ENCODE assay signal across 24 cellular contexts in the genomic region with DNA sequence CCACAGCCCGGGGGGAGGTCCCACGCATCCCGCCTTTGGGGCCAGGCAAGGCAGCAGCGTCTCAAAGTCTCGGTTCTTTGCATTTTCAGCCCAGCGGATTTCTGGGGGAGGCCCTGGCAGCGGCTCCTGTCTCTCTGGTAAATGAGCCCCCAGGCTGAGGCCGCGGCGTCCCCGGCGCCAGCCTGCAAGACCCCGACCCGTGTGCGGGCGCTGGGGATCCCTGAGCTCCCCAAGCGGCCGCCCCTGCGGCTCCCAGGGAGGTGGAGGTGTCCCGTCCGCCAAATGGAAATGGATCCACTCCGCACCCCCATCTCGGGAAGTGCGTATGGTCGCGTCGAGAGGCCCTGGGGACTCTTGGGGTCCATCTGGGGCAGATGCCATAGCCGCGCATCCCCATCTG. TPM values are rescaled to one million over a fixed set of nuclear protein-coding genes. Genes with fewer than 3 reads are reported as not detected.
"Had no signal": no experiment of that assay in that cellular context is flagged by ENCODE, and none has a peak within 500 bp of the region (broad histone marks: within the 10 kb centered on the region; RNA-seq: fewer than 3 reads in every experiment).

No MANE protein-coding gene starts in this region.

- H3K36me3 ChIP-seq: pancreas, right lobe of liver, thyroid gland, uterus had no signal

- H3K27ac ChIP-seq: coronary artery, foreskin keratinocyte, psoas muscle, right lobe of liver, suprapubic skin had no signal

- H3K4me1 ChIP-seq: foreskin keratinocyte, psoas muscle, right lobe of liver had no signal

- H3K36me3 Mint-ChIP-seq: natural killer cell; stimulated activated effector memory CD8-positive, alpha-beta T cell treated with anti-CD3 and anti-CD28 coated beads, Interleukin-12 subunit alpha, Interleukin-12 subunit beta, amount 100 ng/mL, for 72 hours; type B pancreatic cell had no signal

- H3K27me3 ChIP-seq: pancreas, right lobe of liver, suprapubic skin, thyroid gland, uterus had no signal

- H3K9me3 Mint-ChIP-seq: endodermal cell; natural killer cell; stimulated activated effector memory CD8-positive, alpha-beta T cell treated with anti-CD3 and anti-CD28 coated beads, Interleukin-12 subunit alpha, Interleukin-12 subunit beta, amount 100 ng/mL, for 72 hours; type B pancreatic cell had no signal

- ATAC-seq: natural killer cell; stimulated activated effector memory CD8-positive, alpha-beta T cell treated with anti-CD3 and anti-CD28 coated beads, Interleukin-12 subunit alpha, Interleukin-12 subunit beta, amount 100 ng/mL, for 72 hours; stimulated activated naive CD8-positive, alpha-beta T cell treated with anti-CD3 and anti-CD28 coated beads, Interleukin-15, Interleukin-2, amounts not matched to agents 100 U/mL and 50 U/mL, for 24 hours had no signal

- H3K4me3 Mint-ChIP-seq: endodermal cell; natural killer cell; stimulated activated effector memory CD8-positive, alpha-beta T cell treated with anti-CD3 and anti-CD28 coated beads, Interleukin-12 subunit alpha, Interleukin-12 subunit beta, amount 100 ng/mL, for 72 hours; type B pancreatic cell had no signal

- H3K4me1 Mint-ChIP-seq: natural killer cell; stimulated activated effector memory CD8-positive, alpha-beta T cell treated with anti-CD3 and anti-CD28 coated beads, Interleukin-12 subunit alpha, Interleukin-12 subunit beta, amount 100 ng/mL, for 72 hours had no signal

- H3K9me3 ChIP-seq: pancreas, psoas muscle, right lobe of liver, suprapubic skin, thyroid gland, uterus had no signal

- H3K27me3 Mint-ChIP-seq: type B pancreatic cell had no signal

- H3K4me3 ChIP-seq: coronary artery, pancreas, psoas muscle, right lobe of liver, suprapubic skin, thyroid gland, uterus had no signal

- DNase-seq: effector CD4-positive, alpha-beta T cell; foreskin keratinocyte; head of caudate nucleus; hypothalamus; kidney glomerular epithelial cell; mesendoderm; natural killer cell; psoas muscle; right lobe of liver; stimulated activated CD4-positive, alpha-beta T cell treated with anti-CD3 and anti-CD28 coated beads, Interleukin-4, amount 100 ng/mL, for 1 hour; stimulated activated CD8-positive, alpha-beta memory T cell treated with anti-CD3 and anti-CD28 coated beads, Interleukin-4, amount 100 ng/mL, for 48 hours; stimulated activated naive CD8-positive, alpha-beta T cell treated with anti-CD3 and anti-CD28 coated beads, Interleukin-15, Interleukin-2, amounts not matched to agents 100 U/mL and 50 U/mL, for 24 hours had no signal

- H3K27ac Mint-ChIP-seq: endodermal cell; natural killer cell; stimulated activated effector memory CD8-positive, alpha-beta T cell treated with anti-CD3 and anti-CD28 coated beads, Interleukin-12 subunit alpha, Interleukin-12 subunit beta, amount 100 ng/mL, for 72 hours; type B pancreatic cell had no signal

RNA-seq across cellular contexts. Expression of a gene that starts 47.1 kb away (rescaled TPM):
- total RNA-seq: dermis microvascular lymphatic vessel endothelial cell, endodermal cell, endothelial cell of umbilical vein, foreskin keratinocyte, lung microvascular endothelial cell, myocyte, natural killer cell had no signal
- polyA plus RNA-seq: endothelial cell of umbilical vein, foreskin keratinocyte had no signal
